In genomic region chr4:86544313-86544966, GRCh38 we compare ENCODE assay signal across 1 cellular context.
TF ChIP-seq lines count a peak whose summit lies in the region.

No MANE protein-coding gene starts in this region.

TF ChIP-seq in GM12878, 131 proteins besides CTCF, POLR2A, EP300 and RAD21 (continued from another document and continues in another):
- TF ChIP-seq, protein P1, sequence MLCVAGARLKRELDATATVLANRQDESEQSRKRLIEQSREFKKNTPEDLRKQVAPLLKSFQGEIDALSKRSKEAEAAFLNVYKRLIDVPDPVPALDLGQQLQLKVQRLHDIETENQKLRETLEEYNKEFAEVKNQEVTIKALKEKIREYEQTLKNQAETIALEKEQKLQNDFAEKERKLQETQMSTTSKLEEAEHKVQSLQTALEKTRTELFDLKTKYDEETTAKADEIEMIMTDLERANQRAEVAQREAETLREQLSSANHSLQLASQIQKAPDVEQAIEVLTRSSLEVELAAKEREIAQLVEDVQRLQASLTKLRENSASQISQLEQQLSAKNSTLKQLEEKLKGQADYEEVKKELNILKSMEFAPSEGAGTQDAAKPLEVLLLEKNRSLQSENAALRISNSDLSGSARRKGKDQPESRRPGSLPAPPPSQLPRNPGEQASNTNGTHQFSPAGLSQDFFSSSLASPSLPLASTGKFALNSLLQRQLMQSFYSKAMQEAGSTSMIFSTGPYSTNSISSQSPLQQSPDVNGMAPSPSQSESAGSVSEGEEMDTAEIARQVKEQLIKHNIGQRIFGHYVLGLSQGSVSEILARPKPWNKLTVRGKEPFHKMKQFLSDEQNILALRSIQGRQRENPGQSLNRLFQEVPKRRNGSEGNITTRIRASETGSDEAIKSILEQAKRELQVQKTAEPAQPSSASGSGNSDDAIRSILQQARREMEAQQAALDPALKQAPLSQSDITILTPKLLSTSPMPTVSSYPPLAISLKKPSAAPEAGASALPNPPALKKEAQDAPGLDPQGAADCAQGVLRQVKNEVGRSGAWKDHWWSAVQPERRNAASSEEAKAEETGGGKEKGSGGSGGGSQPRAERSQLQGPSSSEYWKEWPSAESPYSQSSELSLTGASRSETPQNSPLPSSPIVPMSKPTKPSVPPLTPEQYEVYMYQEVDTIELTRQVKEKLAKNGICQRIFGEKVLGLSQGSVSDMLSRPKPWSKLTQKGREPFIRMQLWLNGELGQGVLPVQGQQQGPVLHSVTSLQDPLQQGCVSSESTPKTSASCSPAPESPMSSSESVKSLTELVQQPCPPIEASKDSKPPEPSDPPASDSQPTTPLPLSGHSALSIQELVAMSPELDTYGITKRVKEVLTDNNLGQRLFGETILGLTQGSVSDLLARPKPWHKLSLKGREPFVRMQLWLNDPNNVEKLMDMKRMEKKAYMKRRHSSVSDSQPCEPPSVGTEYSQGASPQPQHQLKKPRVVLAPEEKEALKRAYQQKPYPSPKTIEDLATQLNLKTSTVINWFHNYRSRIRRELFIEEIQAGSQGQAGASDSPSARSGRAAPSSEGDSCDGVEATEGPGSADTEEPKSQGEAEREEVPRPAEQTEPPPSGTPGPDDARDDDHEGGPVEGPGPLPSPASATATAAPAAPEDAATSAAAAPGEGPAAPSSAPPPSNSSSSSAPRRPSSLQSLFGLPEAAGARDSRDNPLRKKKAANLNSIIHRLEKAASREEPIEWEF (IDR thresholded peaks at IDR 0.05; ENCODE audit: insufficient replicate concordance, low read depth, low read length): peak; percentile 87
- TF ChIP-seq BCL11A (IDR thresholded peaks at IDR 0.05; ENCODE audit: low read depth, low read length) (no peak), JUNB (IDR thresholded peaks at IDR 0.05) (peak; percentile 88), KAT2A (conservative IDR thresholded peaks at IDR 0.05; ENCODE audit: control insufficient read depth, low read depth, low read length) (no peak), MYB (IDR thresholded peaks at IDR 0.05; ENCODE audit: borderline replicate concordance, low read depth, low read length) (no peak), TCF7 (IDR thresholded peaks at IDR 0.05; ENCODE audit: borderline replicate concordance) (no peak; the same call in 1 of the 2 replicates), POLR2AphosphoS5 (IDR thresholded peaks at IDR 0.05; ENCODE audit: low read length) (no peak), RCOR1 (conservative IDR thresholded peaks at IDR 0.05; ENCODE audit: low read depth, low read length) (no peak), MTA2 (IDR thresholded peaks at IDR 0.05; ENCODE audit: low read depth) (peak; percentile 44), ATF7 (IDR thresholded peaks at IDR 0.05; ENCODE audit: low read depth) (peak; percentile 67), NRF1 (conservative IDR thresholded peaks at IDR 0.05; ENCODE audit: low read depth, low read length) (no peak), ZZZ3 (IDR thresholded peaks at IDR 0.05; ENCODE audit: control insufficient read depth, insufficient read length, low read depth) (no peak), RB1 (IDR thresholded peaks at IDR 0.05; ENCODE audit: borderline replicate concordance) (no peak), CHD4 (IDR thresholded peaks at IDR 0.05) (no peak), ZBTB40 (IDR thresholded peaks at IDR 0.05; ENCODE audit: borderline replicate concordance) (no peak), RUNX3 (IDR thresholded peaks at IDR 0.05; ENCODE audit: low read length) (peak; percentile 80), BRCA1 (IDR thresholded peaks at IDR 0.05; ENCODE audit: low read depth, low read length) (no peak), PBX3 (IDR thresholded peaks at IDR 0.05; ENCODE audit: insufficient replicate concordance, low read depth, low read length) (no peak), ZBED1 (IDR thresholded peaks at IDR 0.05; ENCODE audit: borderline replicate concordance) (no peak), STAT1 (conservative IDR thresholded peaks at IDR 0.05) (no peak), BHLHE40 (IDR thresholded peaks at IDR 0.05; ENCODE audit: borderline replicate concordance in 1 of 2, low read depth in 2 of 2, low read length in 1 of 2) (no peak), EED (IDR thresholded peaks at IDR 0.05; ENCODE audit: low read depth) (peak; percentile 12; the same call in 1 of the 2 replicates), GABPA (IDR thresholded peaks at IDR 0.05; ENCODE audit: low read depth) (peak; percentile 48; the same call in 1 of the 2 replicates), CBX5 (IDR thresholded peaks at IDR 0.05; ENCODE audit: low read depth) (0 out of 2 replicates have a peak, but pooled peaks have one; percentile 22), ZNF592 (IDR thresholded peaks at IDR 0.05) (no peak), TBL1XR1 (IDR thresholded peaks at IDR 0.05; ENCODE audit: low read depth, low read length) (no peak), SMARCA5 (IDR thresholded peaks at IDR 0.05) (no peak), HSF1 (IDR thresholded peaks at IDR 0.05; ENCODE audit: low read depth, low read length) (no peak), SUZ12 (IDR thresholded peaks at IDR 0.05; ENCODE audit: unreplicated experiment) (no peak), ZNF207 (IDR thresholded peaks at IDR 0.05; ENCODE audit: borderline replicate concordance) (no peak), SUPT20H (IDR thresholded peaks at IDR 0.05; ENCODE audit: borderline replicate concordance, control insufficient read depth, low read depth, low read length) (no peak), SREBF1 (IDR thresholded peaks at IDR 0.05; ENCODE audit: low read length) (no peak)
- TF ChIP-seq, protein P2, sequence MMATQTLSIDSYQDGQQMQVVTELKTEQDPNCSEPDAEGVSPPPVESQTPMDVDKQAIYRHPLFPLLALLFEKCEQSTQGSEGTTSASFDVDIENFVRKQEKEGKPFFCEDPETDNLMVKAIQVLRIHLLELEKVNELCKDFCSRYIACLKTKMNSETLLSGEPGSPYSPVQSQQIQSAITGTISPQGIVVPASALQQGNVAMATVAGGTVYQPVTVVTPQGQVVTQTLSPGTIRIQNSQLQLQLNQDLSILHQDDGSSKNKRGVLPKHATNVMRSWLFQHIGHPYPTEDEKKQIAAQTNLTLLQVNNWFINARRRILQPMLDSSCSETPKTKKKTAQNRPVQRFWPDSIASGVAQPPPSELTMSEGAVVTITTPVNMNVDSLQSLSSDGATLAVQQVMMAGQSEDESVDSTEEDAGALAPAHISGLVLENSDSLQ (IDR thresholded peaks at IDR 0.05): peak; percentile 17; the same call in 1 of the 2 replicates
- TF ChIP-seq, protein P3, sequence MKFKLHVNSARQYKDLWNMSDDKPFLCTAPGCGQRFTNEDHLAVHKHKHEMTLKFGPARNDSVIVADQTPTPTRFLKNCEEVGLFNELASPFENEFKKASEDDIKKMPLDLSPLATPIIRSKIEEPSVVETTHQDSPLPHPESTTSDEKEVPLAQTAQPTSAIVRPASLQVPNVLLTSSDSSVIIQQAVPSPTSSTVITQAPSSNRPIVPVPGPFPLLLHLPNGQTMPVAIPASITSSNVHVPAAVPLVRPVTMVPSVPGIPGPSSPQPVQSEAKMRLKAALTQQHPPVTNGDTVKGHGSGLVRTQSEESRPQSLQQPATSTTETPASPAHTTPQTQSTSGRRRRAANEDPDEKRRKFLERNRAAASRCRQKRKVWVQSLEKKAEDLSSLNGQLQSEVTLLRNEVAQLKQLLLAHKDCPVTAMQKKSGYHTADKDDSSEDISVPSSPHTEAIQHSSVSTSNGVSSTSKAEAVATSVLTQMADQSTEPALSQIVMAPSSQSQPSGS (IDR thresholded peaks at IDR 0.05; ENCODE audit: low read length): peak; percentile 77
- TF ChIP-seq, protein P4, sequence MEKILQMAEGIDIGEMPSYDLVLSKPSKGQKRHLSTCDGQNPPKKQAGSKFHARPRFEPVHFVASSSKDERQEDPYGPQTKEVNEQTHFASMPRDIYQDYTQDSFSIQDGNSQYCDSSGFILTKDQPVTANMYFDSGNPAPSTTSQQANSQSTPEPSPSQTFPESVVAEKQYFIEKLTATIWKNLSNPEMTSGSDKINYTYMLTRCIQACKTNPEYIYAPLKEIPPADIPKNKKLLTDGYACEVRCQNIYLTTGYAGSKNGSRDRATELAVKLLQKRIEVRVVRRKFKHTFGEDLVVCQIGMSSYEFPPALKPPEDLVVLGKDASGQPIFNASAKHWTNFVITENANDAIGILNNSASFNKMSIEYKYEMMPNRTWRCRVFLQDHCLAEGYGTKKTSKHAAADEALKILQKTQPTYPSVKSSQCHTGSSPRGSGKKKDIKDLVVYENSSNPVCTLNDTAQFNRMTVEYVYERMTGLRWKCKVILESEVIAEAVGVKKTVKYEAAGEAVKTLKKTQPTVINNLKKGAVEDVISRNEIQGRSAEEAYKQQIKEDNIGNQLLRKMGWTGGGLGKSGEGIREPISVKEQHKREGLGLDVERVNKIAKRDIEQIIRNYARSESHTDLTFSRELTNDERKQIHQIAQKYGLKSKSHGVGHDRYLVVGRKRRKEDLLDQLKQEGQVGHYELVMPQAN (conservative IDR thresholded peaks at IDR 0.05): no peak
- TF ChIP-seq, protein P5, sequence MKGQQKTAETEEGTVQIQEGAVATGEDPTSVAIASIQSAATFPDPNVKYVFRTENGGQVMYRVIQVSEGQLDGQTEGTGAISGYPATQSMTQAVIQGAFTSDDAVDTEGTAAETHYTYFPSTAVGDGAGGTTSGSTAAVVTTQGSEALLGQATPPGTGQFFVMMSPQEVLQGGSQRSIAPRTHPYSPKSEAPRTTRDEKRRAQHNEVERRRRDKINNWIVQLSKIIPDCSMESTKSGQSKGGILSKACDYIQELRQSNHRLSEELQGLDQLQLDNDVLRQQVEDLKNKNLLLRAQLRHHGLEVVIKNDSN (IDR thresholded peaks at IDR 0.05; ENCODE audit: borderline replicate concordance, extremely low read length, insufficient read depth, low read depth, low read length): no peak
